Comparison of ENCODE assay signal across 26 cellular contexts in the genomic region with DNA sequence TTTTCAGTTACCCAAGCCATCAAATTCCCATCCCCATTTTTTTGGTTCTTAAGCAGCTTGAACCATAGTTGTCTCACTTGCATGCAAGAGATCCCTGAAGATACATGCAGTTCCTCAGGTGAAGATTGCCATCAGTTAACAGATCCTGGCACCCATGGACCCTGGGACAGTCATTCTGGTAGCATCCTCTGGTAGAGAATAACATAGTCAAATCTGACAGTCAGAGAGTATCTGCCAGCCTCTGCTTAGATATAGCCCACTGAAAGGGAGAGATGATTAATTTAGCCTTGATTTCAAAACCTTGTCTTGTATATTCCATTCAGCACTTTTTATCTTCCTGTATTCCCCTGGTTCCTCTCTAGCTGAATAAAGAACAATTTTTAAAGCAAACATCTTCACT.
DNase-seq lines count a peak whose midpoint lies in the region; ATAC-seq and TF ChIP-seq lines count a peak whose summit lies in the region.
"Had no signal": no experiment of that assay in that cellular context is flagged by ENCODE, and none has a peak within 500 bp of the region (broad histone marks: within the 10 kb centered on the region; RNA-seq: fewer than 3 reads in every experiment).

No MANE protein-coding gene starts in this region.

- peak overlapping the region in 51 of 59 donors; percentile 5 to 93 (median 68) for H3K27ac ChIP-seq in dorsolateral prefrontal cortex
- H3K27ac ChIP-seq: BLaER1 treated with 17β-estradiol and CSF1 and Interleukin-3, amounts not matched to agents 10 nM and 100 nM; epithelial cell of prostate; right atrium auricular region; spleen had no signal

- no peaks in the 10 kb centered on the region for H3K27me3 ChIP-seq in dorsolateral prefrontal cortex
- H3K27me3 ChIP-seq in skeletal muscle satellite cell (ENCODE audit: control insufficient read depth, insufficient read depth, low read length), result no peaks in the 10 kb centered on the region
- H3K27me3 ChIP-seq: BLaER1 treated with 17β-estradiol and CSF1 and Interleukin-3, amounts not matched to agents 10 nM and 100 nM; right atrium auricular region; spleen; tibial artery had no signal

- intact Hi-C loops in dorsolateral prefrontal cortex (cut with DNase I), result no loop called here
- intact Hi-C loops in left colon (cut with DNase I, micrococcal nuclease), result no loop called here

- peak overlapping the region; percentile 72 for H3K9ac ChIP-seq in skeletal muscle satellite cell (ENCODE audit: low read depth, low read length)
- H3K9ac ChIP-seq: BLaER1 treated with 17β-estradiol and CSF1 and Interleukin-3, amounts not matched to agents 10 nM and 100 nM had no signal

- H3K4me1 ChIP-seq in skeletal muscle satellite cell (ENCODE audit: control insufficient read depth, insufficient read depth, low read length), result peaks cover 42% of the 10 kb centered on the region
- H3K4me1 ChIP-seq: BLaER1 treated with 17β-estradiol and CSF1 and Interleukin-3, amounts not matched to agents 10 nM and 100 nM; HAP-1; right atrium auricular region; spleen had no signal

- no peaks in the 10 kb centered on the region for H3K9me3 ChIP-seq in skeletal muscle satellite cell (replicated peaks; ENCODE audit: low read length)
- H3K9me3 ChIP-seq: HAP-1, right atrium auricular region, spleen, tibial artery had no signal

- DNase-seq in ELR (ENCODE audit: low read depth) (peak; percentile 27), dorsolateral prefrontal cortex (no peak), RPMI8226 (no peak), left colon (no peak), dedifferentiated amniotic fluid mesenchymal stem cell (ENCODE audit: extremely low spot score) (no peak), NCI-H1092 (lab: John Stamatoyannopoulos, UW) (no peak)
- DNase-seq: activated CD4-positive, alpha-beta T cell treated with anti-CD3 and anti-CD28 coated beads, Interleukin-2, amount 50 U/mL, for 4 hours; activated naive CD4-positive, alpha-beta T cell; activated T-cell treated with anti-CD3 and anti-CD28 coated beads, Interleukin-2, amount 50 U/mL, for 72 hours; DMS153; effector CD8-positive, alpha-beta T cell; MV-4-11; NCI-H1694; NCI-H446 treated with DMSO at 0.1 percent for 48 hours; NCI-H774; posterior cingulate gyrus; spleen; stimulated activated CD4-positive, alpha-beta T cell treated with anti-CD3 and anti-CD28 coated beads, Interleukin-2, amount 100 ng/mL, for 24 hours; stimulated activated CD8-positive, alpha-beta memory T cell treated with anti-CD3 and anti-CD28 coated beads, Interleukin-4, amount 100 ng/mL, for 48 hours; tibial artery had no signal

- ATAC-seq in SK-N-SH treated with all-trans-retinoic acid at 6 μM for 48 hours (peak; percentile 32), left colon (no peak)

- TF ChIP-seq CTCF in dorsolateral prefrontal cortex (IDR thresholded peaks at IDR 0.05 in 54 of 56, conservative IDR thresholded peaks at IDR 0.05 in 2 of 56; ENCODE audit: low read depth in 1 of 56, partially characterized antibody in 56 of 56), result no peak

- H3K4me3 ChIP-seq in dorsolateral prefrontal cortex (no peak overlapping the region), skeletal muscle satellite cell (ENCODE audit: low read length) (no peak overlapping the region)
- H3K4me3 ChIP-seq: BLaER1 treated with 17β-estradiol and CSF1 and Interleukin-3, amounts not matched to agents 10 nM and 100 nM; HAP-1; right atrium auricular region; spleen; tibial artery had no signal

- H3K4me2 ChIP-seq in skeletal muscle satellite cell (ENCODE audit: low read length), result peak overlapping the region; percentile 33
- H3K4me2 ChIP-seq: BLaER1 treated with 17β-estradiol and CSF1 and Interleukin-3, amounts not matched to agents 10 nM and 100 nM had no signal

- H3K36me3 ChIP-seq in skeletal muscle satellite cell (ENCODE audit: insufficient read depth, low read length), result no peaks in the 10 kb centered on the region
- H3K36me3 ChIP-seq: BLaER1 treated with 17β-estradiol and CSF1 and Interleukin-3, amounts not matched to agents 10 nM and 100 nM; HAP-1; right atrium auricular region; spleen; tibial artery had no signal

TF ChIP-seq in SK-N-SH treated with all-trans-retinoic acid at 6 μM for 48 hours, 23 proteins besides CTCF, POLR2A, EP300 and RAD21:
- no peak for TF ChIP-seq ZNF8 (CRISPR knock-in tag; IDR thresholded peaks at IDR 0.05)
